2 cellular contexts compared by ENCODE assay signal in the genomic region with DNA sequence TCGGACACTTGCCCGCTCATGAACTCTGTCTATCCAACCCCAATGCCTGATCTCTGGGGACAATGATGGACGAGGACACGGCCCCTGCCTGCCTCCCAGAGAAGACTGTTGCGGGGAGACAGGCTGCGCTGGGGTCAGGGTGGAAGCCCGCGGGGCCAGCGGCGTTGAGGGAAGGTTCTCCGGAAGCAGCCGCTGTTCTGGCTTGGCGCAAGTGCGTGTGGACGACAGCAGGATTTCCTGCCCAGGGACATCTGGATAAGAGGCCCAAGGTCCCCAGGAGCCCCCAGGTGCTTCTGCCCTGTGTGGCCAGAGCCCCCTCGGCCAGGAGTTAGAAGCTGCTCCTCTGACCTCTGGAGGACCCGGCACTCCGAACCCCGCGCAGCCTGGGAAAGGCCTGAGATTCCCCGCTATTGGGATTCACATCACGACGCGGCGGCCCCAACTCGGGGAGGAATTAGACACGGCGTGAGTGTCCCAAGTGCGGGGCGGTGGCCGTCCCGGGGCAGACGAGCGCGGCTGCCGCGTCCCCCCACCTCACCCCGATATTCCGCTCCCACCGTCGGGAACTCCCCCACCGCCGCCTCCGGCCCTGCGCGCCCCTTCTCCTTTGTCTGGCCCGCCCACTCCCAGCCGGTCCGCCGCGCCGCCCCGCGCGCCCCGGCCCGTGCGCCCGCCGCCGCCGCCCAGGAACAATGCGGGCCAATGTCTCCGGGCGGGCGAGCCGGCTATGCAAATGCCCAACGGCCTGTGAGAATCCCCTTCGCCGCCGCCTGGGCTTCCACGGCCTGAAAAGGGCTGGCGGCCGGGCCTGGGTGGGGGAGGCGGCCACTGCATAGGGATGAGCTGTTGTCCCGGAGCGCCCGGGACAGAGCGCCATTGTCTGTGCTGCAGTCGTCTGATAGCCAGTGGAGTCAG.
TF ChIP-seq lines count a peak whose summit lies in the region.

No MANE protein-coding gene starts in this region.

TF ChIP-seq in IMR-90, 13 proteins besides CTCF, POLR2A, EP300 and RAD21:
- TF ChIP-seq CHD1 (IDR thresholded peaks at IDR 0.05; ENCODE audit: low read depth, low read length) (no peak), BHLHE40 (IDR thresholded peaks at IDR 0.05; ENCODE audit: low read depth, low read length) (no peak), MAFK (IDR thresholded peaks at IDR 0.05; ENCODE audit: low read depth, low read length) (no peak), MAZ (IDR thresholded peaks at IDR 0.05; ENCODE audit: borderline replicate concordance, low read depth, low read length) (no peak), MXI1 (IDR thresholded peaks at IDR 0.05; ENCODE audit: borderline replicate concordance, low read depth, low read length) (no peak), FOS (IDR thresholded peaks at IDR 0.05; ENCODE audit: low read depth, low read length) (no peak)
- TF ChIP-seq, protein P1, sequence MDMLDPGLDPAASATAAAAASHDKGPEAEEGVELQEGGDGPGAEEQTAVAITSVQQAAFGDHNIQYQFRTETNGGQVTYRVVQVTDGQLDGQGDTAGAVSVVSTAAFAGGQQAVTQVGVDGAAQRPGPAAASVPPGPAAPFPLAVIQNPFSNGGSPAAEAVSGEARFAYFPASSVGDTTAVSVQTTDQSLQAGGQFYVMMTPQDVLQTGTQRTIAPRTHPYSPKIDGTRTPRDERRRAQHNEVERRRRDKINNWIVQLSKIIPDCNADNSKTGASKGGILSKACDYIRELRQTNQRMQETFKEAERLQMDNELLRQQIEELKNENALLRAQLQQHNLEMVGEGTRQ (IDR thresholded peaks at IDR 0.05; ENCODE audit: low read depth, low read length) = no peak
- TF ChIP-seq, protein P2, sequence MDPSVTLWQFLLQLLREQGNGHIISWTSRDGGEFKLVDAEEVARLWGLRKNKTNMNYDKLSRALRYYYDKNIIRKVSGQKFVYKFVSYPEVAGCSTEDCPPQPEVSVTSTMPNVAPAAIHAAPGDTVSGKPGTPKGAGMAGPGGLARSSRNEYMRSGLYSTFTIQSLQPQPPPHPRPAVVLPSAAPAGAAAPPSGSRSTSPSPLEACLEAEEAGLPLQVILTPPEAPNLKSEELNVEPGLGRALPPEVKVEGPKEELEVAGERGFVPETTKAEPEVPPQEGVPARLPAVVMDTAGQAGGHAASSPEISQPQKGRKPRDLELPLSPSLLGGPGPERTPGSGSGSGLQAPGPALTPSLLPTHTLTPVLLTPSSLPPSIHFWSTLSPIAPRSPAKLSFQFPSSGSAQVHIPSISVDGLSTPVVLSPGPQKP (IDR thresholded peaks at IDR 0.05; ENCODE audit: borderline replicate concordance, low read depth, low read length) = no peak

TF ChIP-seq in HepG2, 621 proteins besides CTCF, POLR2A, EP300 and RAD21 (continues in another document):
- TF ChIP-seq, protein P3, sequence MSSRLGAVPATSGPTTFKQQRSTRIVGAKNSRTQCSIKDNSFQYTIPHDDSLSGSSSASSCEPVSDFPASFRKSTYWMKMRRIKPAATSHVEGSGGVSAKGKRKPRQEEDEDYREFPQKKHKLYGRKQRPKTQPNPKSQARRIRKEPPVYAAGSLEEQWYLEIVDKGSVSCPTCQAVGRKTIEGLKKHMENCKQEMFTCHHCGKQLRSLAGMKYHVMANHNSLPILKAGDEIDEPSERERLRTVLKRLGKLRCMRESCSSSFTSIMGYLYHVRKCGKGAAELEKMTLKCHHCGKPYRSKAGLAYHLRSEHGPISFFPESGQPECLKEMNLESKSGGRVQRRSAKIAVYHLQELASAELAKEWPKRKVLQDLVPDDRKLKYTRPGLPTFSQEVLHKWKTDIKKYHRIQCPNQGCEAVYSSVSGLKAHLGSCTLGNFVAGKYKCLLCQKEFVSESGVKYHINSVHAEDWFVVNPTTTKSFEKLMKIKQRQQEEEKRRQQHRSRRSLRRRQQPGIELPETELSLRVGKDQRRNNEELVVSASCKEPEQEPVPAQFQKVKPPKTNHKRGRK (CRISPR knock-in tag; IDR thresholded peaks at IDR 0.05) = no peak
- no peak for TF ChIP-seq RAD51 (IDR thresholded peaks at IDR 0.05; ENCODE audit: borderline replicate concordance)
- 0 out of 2 replicates have a peak, but pooled peaks have one; percentile 86 for TF ChIP-seq GTF3A (CRISPR knock-in tag; conservative IDR thresholded peaks at IDR 0.05)
- no peak for TF ChIP-seq ZNF3 (CRISPR knock-in tag; IDR thresholded peaks at IDR 0.05)
- TF ChIP-seq, protein P4, sequence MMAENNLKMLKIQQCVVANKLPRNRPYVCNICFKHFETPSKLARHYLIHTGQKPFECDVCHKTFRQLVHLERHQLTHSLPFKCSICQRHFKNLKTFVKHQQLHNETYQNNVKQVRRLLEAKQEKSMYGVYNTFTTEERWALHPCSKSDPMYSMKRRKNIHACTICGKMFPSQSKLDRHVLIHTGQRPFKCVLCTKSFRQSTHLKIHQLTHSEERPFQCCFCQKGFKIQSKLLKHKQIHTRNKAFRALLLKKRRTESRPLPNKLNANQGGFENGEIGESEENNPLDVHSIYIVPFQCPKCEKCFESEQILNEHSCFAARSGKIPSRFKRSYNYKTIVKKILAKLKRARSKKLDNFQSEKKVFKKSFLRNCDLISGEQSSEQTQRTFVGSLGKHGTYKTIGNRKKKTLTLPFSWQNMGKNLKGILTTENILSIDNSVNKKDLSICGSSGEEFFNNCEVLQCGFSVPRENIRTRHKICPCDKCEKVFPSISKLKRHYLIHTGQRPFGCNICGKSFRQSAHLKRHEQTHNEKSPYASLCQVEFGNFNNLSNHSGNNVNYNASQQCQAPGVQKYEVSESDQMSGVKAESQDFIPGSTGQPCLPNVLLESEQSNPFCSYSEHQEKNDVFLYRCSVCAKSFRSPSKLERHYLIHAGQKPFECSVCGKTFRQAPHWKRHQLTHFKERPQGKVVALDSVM (CRISPR knock-in tag; IDR thresholded peaks at IDR 0.05) = no peak
- TF ChIP-seq HNRNPLL (IDR thresholded peaks at IDR 0.05; ENCODE audit: low read depth, low read length, poor library complexity, severe bottlenecking) = peak; percentile 18
- no peak for TF ChIP-seq NFRKB (IDR thresholded peaks at IDR 0.05)
- no peak for TF ChIP-seq GABPA (IDR thresholded peaks at IDR 0.05; ENCODE audit: low read depth, low read length)
- no peak for TF ChIP-seq GABPA (CRISPR knock-in tag; IDR thresholded peaks at IDR 0.05; ENCODE audit: low read depth)
- TF ChIP-seq MAFG (CRISPR knock-in tag; IDR thresholded peaks at IDR 0.05) = no peak
- no peak for TF ChIP-seq ZNF589 (CRISPR knock-in tag; conservative IDR thresholded peaks at IDR 0.05)
- no peak for TF ChIP-seq PITX1 (CRISPR knock-in tag; IDR thresholded peaks at IDR 0.05)
- TF ChIP-seq KAT2B (IDR thresholded peaks at IDR 0.05; ENCODE audit: borderline replicate concordance, low read depth, low read length) = no peak
- no peak for TF ChIP-seq NFKBIZ (CRISPR knock-in tag; IDR thresholded peaks at IDR 0.05)
- TF ChIP-seq, protein P5, sequence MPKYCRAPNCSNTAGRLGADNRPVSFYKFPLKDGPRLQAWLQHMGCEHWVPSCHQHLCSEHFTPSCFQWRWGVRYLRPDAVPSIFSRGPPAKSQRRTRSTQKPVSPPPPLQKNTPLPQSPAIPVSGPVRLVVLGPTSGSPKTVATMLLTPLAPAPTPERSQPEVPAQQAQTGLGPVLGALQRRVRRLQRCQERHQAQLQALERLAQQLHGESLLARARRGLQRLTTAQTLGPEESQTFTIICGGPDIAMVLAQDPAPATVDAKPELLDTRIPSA (CRISPR knock-in tag; IDR thresholded peaks at IDR 0.05; ENCODE audit: borderline replicate concordance) = 0 out of 2 replicates have a peak, but pooled peaks have one; percentile 27
- TF ChIP-seq BORCS8-MEF2B (CRISPR knock-in tag; IDR thresholded peaks at IDR 0.05) = 0 out of 2 replicates have a peak, but pooled peaks have one; percentile 46
- peak; percentile 40; the same call in 1 of the 2 replicates for TF ChIP-seq ZNF263 (CRISPR knock-in tag; IDR thresholded peaks at IDR 0.05)
- TF ChIP-seq, protein P6, sequence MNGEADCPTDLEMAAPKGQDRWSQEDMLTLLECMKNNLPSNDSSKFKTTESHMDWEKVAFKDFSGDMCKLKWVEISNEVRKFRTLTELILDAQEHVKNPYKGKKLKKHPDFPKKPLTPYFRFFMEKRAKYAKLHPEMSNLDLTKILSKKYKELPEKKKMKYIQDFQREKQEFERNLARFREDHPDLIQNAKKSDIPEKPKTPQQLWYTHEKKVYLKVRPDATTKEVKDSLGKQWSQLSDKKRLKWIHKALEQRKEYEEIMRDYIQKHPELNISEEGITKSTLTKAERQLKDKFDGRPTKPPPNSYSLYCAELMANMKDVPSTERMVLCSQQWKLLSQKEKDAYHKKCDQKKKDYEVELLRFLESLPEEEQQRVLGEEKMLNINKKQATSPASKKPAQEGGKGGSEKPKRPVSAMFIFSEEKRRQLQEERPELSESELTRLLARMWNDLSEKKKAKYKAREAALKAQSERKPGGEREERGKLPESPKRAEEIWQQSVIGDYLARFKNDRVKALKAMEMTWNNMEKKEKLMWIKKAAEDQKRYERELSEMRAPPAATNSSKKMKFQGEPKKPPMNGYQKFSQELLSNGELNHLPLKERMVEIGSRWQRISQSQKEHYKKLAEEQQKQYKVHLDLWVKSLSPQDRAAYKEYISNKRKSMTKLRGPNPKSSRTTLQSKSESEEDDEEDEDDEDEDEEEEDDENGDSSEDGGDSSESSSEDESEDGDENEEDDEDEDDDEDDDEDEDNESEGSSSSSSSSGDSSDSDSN (CRISPR knock-in tag; IDR thresholded peaks at IDR 0.05) = peak; percentile 67; the same call in 1 of the 2 replicates
- TF ChIP-seq, protein P7, sequence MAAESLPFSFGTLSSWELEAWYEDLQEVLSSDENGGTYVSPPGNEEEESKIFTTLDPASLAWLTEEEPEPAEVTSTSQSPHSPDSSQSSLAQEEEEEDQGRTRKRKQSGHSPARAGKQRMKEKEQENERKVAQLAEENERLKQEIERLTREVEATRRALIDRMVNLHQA (CRISPR knock-in tag; IDR thresholded peaks at IDR 0.05) = no peak
- TF ChIP-seq ZNF563 (CRISPR knock-in tag; IDR thresholded peaks at IDR 0.05) = 0 out of 2 replicates have a peak, but pooled peaks have one; percentile 18
- TF ChIP-seq RBM22 (optimal IDR thresholded peaks at IDR 0.05; ENCODE audit: low read length) = peak; percentile 87
- TF ChIP-seq HNRNPL (IDR thresholded peaks at IDR 0.05; ENCODE audit: low read depth, low read length) = no peak
- TF ChIP-seq ZC3H13 (CRISPR knock-in tag; IDR thresholded peaks at IDR 0.05) = 0 out of 2 replicates have a peak, but pooled peaks have one; percentile 41
- peak; percentile 55; the same call in 1 of the 2 replicates for TF ChIP-seq ZNF768 (CRISPR knock-in tag; IDR thresholded peaks at IDR 0.05)
- TF ChIP-seq ZNF343 (CRISPR knock-in tag; IDR thresholded peaks at IDR 0.05) = 0 out of 2 replicates have a peak, but pooled peaks have one; percentile 5
- TF ChIP-seq, protein P8, sequence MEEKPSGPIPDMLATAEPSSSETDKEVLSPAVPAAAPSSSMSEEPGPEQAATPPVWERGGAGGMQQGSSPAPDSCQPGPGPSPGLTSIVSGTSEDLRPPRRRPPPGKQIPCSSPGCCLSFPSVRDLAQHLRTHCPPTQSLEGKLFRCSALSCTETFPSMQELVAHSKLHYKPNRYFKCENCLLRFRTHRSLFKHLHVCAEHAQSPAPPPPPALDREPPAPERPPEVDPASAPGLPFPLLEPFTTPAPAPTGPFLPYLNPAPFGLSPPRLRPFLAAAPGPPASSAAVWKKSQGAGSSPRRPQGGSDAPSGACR (CRISPR knock-in tag; IDR thresholded peaks at IDR 0.05) = no peak
- TF ChIP-seq, protein P9, sequence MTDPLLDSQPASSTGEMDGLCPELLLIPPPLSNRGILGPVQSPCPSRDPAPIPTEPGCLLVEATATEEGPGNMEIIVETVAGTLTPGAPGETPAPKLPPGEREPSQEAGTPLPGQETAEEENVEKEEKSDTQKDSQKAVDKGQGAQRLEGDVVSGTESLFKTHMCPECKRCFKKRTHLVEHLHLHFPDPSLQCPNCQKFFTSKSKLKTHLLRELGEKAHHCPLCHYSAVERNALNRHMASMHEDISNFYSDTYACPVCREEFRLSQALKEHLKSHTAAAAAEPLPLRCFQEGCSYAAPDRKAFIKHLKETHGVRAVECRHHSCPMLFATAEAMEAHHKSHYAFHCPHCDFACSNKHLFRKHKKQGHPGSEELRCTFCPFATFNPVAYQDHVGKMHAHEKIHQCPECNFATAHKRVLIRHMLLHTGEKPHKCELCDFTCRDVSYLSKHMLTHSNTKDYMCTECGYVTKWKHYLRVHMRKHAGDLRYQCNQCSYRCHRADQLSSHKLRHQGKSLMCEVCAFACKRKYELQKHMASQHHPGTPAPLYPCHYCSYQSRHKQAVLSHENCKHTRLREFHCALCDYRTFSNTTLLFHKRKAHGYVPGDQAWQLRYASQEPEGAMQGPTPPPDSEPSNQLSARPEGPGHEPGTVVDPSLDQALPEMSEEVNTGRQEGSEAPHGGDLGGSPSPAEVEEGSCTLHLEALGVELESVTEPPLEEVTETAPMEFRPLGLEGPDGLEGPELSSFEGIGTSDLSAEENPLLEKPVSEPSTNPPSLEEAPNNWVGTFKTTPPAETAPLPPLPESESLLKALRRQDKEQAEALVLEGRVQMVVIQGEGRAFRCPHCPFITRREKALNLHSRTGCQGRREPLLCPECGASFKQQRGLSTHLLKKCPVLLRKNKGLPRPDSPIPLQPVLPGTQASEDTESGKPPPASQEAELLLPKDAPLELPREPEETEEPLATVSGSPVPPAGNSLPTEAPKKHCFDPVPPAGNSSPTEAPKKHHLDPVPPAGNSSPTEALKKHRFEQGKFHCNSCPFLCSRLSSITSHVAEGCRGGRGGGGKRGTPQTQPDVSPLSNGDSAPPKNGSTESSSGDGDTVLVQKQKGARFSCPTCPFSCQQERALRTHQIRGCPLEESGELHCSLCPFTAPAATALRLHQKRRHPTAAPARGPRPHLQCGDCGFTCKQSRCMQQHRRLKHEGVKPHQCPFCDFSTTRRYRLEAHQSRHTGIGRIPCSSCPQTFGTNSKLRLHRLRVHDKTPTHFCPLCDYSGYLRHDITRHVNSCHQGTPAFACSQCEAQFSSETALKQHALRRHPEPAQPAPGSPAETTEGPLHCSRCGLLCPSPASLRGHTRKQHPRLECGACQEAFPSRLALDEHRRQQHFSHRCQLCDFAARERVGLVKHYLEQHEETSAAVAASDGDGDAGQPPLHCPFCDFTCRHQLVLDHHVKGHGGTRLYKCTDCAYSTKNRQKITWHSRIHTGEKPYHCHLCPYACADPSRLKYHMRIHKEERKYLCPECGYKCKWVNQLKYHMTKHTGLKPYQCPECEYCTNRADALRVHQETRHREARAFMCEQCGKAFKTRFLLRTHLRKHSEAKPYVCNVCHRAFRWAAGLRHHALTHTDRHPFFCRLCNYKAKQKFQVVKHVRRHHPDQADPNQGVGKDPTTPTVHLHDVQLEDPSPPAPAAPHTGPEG (CRISPR knock-in tag; IDR thresholded peaks at IDR 0.05) = peak; percentile 53; the same call in 1 of the 2 replicates
- no peak for TF ChIP-seq KDM6A (CRISPR knock-in tag; IDR thresholded peaks at IDR 0.05; ENCODE audit: low read depth)
- no peak for TF ChIP-seq KMT2A (CRISPR knock-in tag; IDR thresholded peaks at IDR 0.05)
- TF ChIP-seq, protein P10, sequence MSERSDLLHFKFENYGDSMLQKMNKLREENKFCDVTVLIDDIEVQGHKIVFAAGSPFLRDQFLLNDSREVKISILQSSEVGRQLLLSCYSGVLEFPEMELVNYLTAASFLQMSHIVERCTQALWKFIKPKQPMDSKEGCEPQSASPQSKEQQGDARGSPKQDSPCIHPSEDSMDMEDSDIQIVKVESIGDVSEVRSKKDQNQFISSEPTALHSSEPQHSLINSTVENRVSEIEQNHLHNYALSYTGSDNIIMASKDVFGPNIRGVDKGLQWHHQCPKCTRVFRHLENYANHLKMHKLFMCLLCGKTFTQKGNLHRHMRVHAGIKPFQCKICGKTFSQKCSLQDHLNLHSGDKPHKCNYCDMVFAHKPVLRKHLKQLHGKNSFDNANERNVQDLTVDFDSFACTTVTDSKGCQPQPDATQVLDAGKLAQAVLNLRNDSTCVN (CRISPR knock-in tag; IDR thresholded peaks at IDR 0.05; ENCODE audit: borderline replicate concordance) = no peak
- TF ChIP-seq NR2C2 (CRISPR knock-in tag; IDR thresholded peaks at IDR 0.05; ENCODE audit: borderline replicate concordance) = peak; percentile 47
- TF ChIP-seq ZNF780A (CRISPR knock-in tag; IDR thresholded peaks at IDR 0.05) = no peak
- TF ChIP-seq ZNF761 (CRISPR knock-in tag; conservative IDR thresholded peaks at IDR 0.05) = 0 out of 2 replicates have a peak, but pooled peaks have one; percentile 23
- TF ChIP-seq FIP1L1 (IDR thresholded peaks at IDR 0.05; ENCODE audit: borderline replicate concordance, insufficient read depth, low read depth, low read length) = peak; percentile 47; the same call in 1 of the 2 replicates
- peak; percentile 44; the same call in 1 of the 2 replicates for TF ChIP-seq ZNF605 (CRISPR knock-in tag; IDR thresholded peaks at IDR 0.05)
